ENCODE assay signal across 20 cellular contexts in the genomic region with DNA sequence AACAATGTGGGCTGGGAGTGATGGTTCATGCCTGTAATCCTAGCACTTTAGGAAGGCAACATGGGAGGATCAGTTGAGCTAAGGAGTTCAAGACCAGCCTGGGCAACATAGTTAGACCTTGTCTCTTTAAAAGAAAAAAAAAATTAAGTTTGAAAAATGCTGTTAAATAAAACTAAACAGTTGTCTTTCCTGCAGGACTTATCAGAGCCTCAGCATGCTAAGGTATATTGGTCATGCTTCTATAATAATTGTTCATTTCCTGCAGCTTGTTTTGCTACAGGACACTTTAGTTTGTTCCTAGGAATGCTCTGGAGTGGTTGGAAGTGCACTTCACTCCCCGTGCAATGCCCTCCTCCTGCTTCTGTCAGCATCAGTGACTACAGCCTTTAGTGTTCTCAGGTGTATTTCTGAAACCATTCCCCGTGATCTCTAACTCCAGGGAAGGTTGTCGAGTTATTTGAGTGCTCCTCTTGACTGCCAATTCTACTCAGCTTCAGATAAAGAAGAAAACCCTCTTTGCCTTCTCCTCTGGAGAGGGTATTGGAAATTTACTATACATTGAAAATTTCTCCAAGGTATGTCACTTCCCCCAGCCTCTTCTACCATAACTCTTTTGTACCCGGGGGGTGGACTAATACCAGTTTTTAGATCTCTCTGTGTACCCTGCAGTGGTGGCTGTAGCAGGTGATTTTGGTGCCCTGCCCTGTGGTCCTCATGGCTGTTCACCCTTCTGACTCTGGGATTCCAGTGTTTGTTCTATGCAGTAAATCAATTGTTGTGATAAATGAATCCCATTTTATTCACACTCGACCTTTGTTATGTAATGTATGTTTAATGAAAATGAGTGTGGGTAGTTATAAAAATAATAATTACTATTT. TPM values are rescaled to one million over a fixed set of nuclear protein-coding genes. Genes with fewer than 3 reads are reported as not detected.
DNase-seq lines count a peak whose midpoint lies in the region; ATAC-seq and TF ChIP-seq lines count a peak whose summit lies in the region.
"Had no signal": no experiment of that assay in that cellular context is flagged by ENCODE, and none has a peak within 500 bp of the region (broad histone marks: within the 10 kb centered on the region; RNA-seq: fewer than 3 reads in every experiment).

No MANE protein-coding gene starts in this region.

- H3K27ac ChIP-seq in lung (ENCODE audit: low read depth in 1 of 2, low read length in 1 of 2) = no peak overlapping the region
- H3K27ac ChIP-seq: BLaER1 treated with 17β-estradiol and CSF1 and Interleukin-3, amounts not matched to agents 10 nM and 100 nM; PC-9; RWPE1 had no signal

- in situ Hi-C loops in SK-MEL-5 (cut with HindIII; ENCODE audit: low pct_unique_long_range_greater_than_20kb, low sequenced_read_pairs) = no loop called here

- ATAC-seq in lung (ENCODE audit: insufficient read depth, low FRiP score) = peak; percentile 63
- ATAC-seq in stimulated activated naive B cell treated with anti-CD40 and anti-IgM and Interleukin-4, amounts not matched to agents 10 μg/mL and 1 μg/mL and 100 μg/mL, for 72 hours (replicated peaks) = no peak
- ATAC-seq in HG02970 (IDR thresholded peaks at IDR 0.05; ENCODE audit: low FRiP score, unreplicated experiment) = no peak
- ATAC-seq: CD8-positive, alpha-beta T cell had no signal

- H3K4me1 Mint-ChIP-seq in stimulated activated naive B cell treated with anti-CD40 and anti-IgM and Interleukin-4, amounts not matched to agents 10 μg/mL and 1 μg/mL and 100 μg/mL, for 72 hours = no peaks in the 10 kb centered on the region

- DNase-seq in EH (ENCODE audit: low read depth) (peak; percentile 19), NCI-H187 treated with DMSO at 0.1 percent for 48 hours (lab: John Stamatoyannopoulos, UW) (peak; percentile 58), SK-MEL-5 (ENCODE audit: low read depth, low spot score) (peak; percentile 13), lung (ENCODE audit: low spot score) (peak; percentile 81), mucosa of gallbladder (ENCODE audit: low spot score) (no peak)
- DNase-seq in stimulated activated naive B cell treated with anti-CD40 and anti-IgM and Interleukin-4, amounts not matched to agents 10 μg/mL and 1 μg/mL and 100 μg/mL, for 72 hours = no peak
- DNase-seq: Calu3; CD8-positive, alpha-beta T cell; DND-41; H7; Kasumi-1; NCI-H1092 treated with DMSO at 0.1 percent for 48 hours; NCI-H1694 treated with DMSO at 0.1 percent for 48 hours; NCI-H524 treated with DMSO at 0.1 percent for 48 hours; PC-9; SIG-M5 had no signal

- H3K27me3 Mint-ChIP-seq in stimulated activated naive B cell treated with anti-CD40 and anti-IgM and Interleukin-4, amounts not matched to agents 10 μg/mL and 1 μg/mL and 100 μg/mL, for 72 hours = peaks cover 0 to 6% of the 10 kb centered on the region in 2 donors

- WGBS in lung, 2 donors = 68 to 85% methylated on average over 5 of the region's 5 CpGs

- H3K9me3 Mint-ChIP-seq in stimulated activated naive B cell treated with anti-CD40 and anti-IgM and Interleukin-4, amounts not matched to agents 10 μg/mL and 1 μg/mL and 100 μg/mL, for 72 hours = peaks cover 5 to 11% of the 10 kb centered on the region in 2 donors

- H3K27me3 ChIP-seq in lung (ENCODE audit: control insufficient read depth, insufficient read depth) = no peaks in the 10 kb centered on the region
- H3K27me3 ChIP-seq: BLaER1 treated with 17β-estradiol and CSF1 and Interleukin-3, amounts not matched to agents 10 nM and 100 nM had no signal

- H3K36me3 ChIP-seq in lung (ENCODE audit: control insufficient read depth in 2 of 2, insufficient read depth in 2 of 2, low read length in 2 of 2) = no peaks in the 10 kb centered on the region

- no peak overlapping the region for H3K27ac Mint-ChIP-seq in stimulated activated naive B cell treated with anti-CD40 and anti-IgM and Interleukin-4, amounts not matched to agents 10 μg/mL and 1 μg/mL and 100 μg/mL, for 72 hours
- H3K27ac Mint-ChIP-seq: CD8-positive, alpha-beta T cell; IgD-negative memory B cell had no signal

- no peak overlapping the region for H3K4me3 Mint-ChIP-seq in stimulated activated naive B cell treated with anti-CD40 and anti-IgM and Interleukin-4, amounts not matched to agents 10 μg/mL and 1 μg/mL and 100 μg/mL, for 72 hours
- H3K4me3 Mint-ChIP-seq: CD8-positive, alpha-beta T cell; IgD-negative memory B cell had no signal

- H3K4me1 ChIP-seq in lung (ENCODE audit: control insufficient read depth in 2 of 2, insufficient read depth in 2 of 2, low read length in 2 of 2) = no peaks in the 10 kb centered on the region
- H3K4me1 ChIP-seq: BLaER1 treated with 17β-estradiol and CSF1 and Interleukin-3, amounts not matched to agents 10 nM and 100 nM had no signal

- peaks cover 0 to 3% of the 10 kb centered on the region in 2 donors for H3K36me3 Mint-ChIP-seq in stimulated activated naive B cell treated with anti-CD40 and anti-IgM and Interleukin-4, amounts not matched to agents 10 μg/mL and 1 μg/mL and 100 μg/mL, for 72 hours
- H3K36me3 Mint-ChIP-seq: CD8-positive, alpha-beta T cell had no signal

- H3K4me3 ChIP-seq in lung = no peak overlapping the region
- H3K4me3 ChIP-seq: BLaER1 treated with 17β-estradiol and CSF1 and Interleukin-3, amounts not matched to agents 10 nM and 100 nM; PC-9 had no signal

- peaks cover 0 to 2% of the 10 kb centered on the region in 2 donors for H3K9me3 ChIP-seq in lung (ENCODE audit: control insufficient read depth in 2 of 2, insufficient read depth in 1 of 2, low read length in 1 of 2)

- TF ChIP-seq CTCF in lung (IDR thresholded peaks at IDR 0.05; ENCODE audit: control extremely low read depth, extremely low read depth) = no peak

RNA-seq across cellular contexts. Expression of a gene that starts 33.8 kb away (rescaled TPM):
- 4.4 and 5.0 TPM in 2 replicates for total RNA-seq in SK-MEL-5 (2014; rRNA removed; shearing (Covaris generic))
- polyA plus RNA-seq in SK-MEL-5 (2015; cell fraction: cytosol; rRNA removed) = 4.9 and 5.4 TPM in 2 replicates
- 0.76 and 3.7 TPM in 2 replicates for polyA plus RNA-seq in SK-MEL-5 (2015; cell fraction: nucleus; rRNA removed)
- total RNA-seq in lung = 1 to 10 TPM in 1 of 2 donors, under 1 TPM in 1; 0.97 to 4.3 TPM
- polyA plus RNA-seq in lung = 1 to 10 TPM; 1.5 to 2.9 TPM
- 1.9 TPM for total RNA-seq in mucosa of gallbladder

Comparison
In these comparisons a context has a peak if more than half of its experiments do, and no peak if none do; other contexts are left out.
1. DNase-seq: peak in EH (single experiment), NCI-H187 treated with DMSO at 0.1 percent for 48 hours (single experiment), SK-MEL-5 (single experiment) and lung (single experiment); none in stimulated activated naive B cell treated with anti-CD40 and anti-IgM and Interleukin-4, amounts not matched to agents 10 μg/mL and 1 μg/mL and 100 μg/mL, for 72 hours (single experiment) and mucosa of gallbladder (single experiment).